In genomic region chr2:113219889-113220641, GRCh38 we compare ENCODE assay signal across 8 cellular contexts. TPM values are rescaled to one million over a fixed set of nuclear protein-coding genes. Genes with fewer than 3 reads are reported as not detected.
DNase-seq lines count a peak whose midpoint lies in the region; ATAC-seq and TF ChIP-seq lines count a peak whose summit lies in the region.
"Had no signal": no experiment of that assay in that cellular context is flagged by ENCODE, and none has a peak within 500 bp of the region (broad histone marks: within the 10 kb centered on the region; RNA-seq: fewer than 3 reads in every experiment).

No MANE protein-coding gene starts in this region.

- no peak for TF ChIP-seq RAD21 in HCT116 (IDR thresholded peaks at IDR 0.05; ENCODE audit: low read depth)

- BruUV-seq in HCT116 (replicated peaks; lab: Mats Ljungman, UMichigan) (TSS peak; percentile 81), Panc1 (replicated peaks; lab: Mats Ljungman, UMichigan) (no TSS peak)

- no peaks in the 10 kb centered on the region for H3K36me3 Mint-ChIP-seq in naive thymus-derived CD8-positive, alpha-beta T cell

- ATAC-seq in HCT116 (peak; percentile 98), Panc1 (0 out of 2 replicates have a peak, but pooled peaks have one; percentile 39)
- ATAC-seq in naive thymus-derived CD8-positive, alpha-beta T cell, result no peak

- H3K9me3 Mint-ChIP-seq in naive thymus-derived CD8-positive, alpha-beta T cell, result no peaks in the 10 kb centered on the region

- TF ChIP-seq CTCF in HCT116 (IDR thresholded peaks at IDR 0.05 in 2 of 3, conservative IDR thresholded peaks at IDR 0.05 in 1 of 3; ENCODE audit: borderline replicate concordance in 1 of 3, insufficient read depth in 1 of 3, low read depth in 2 of 3, low read length in 2 of 3), result no peak
- no peak for TF ChIP-seq CTCF in Panc1 (IDR thresholded peaks at IDR 0.05)
- no peak for TF ChIP-seq CTCF in fibroblast of mammary gland (conservative IDR thresholded peaks at IDR 0.05; ENCODE audit: control insufficient read depth, insufficient read depth, low read depth, low read length)
- TF ChIP-seq CTCF in parathyroid adenoma (IDR thresholded peaks at IDR 0.05), result no peak
- TF ChIP-seq CTCF in vagina (IDR thresholded peaks at IDR 0.05), result no peak

- H2AFZ ChIP-seq in HCT116 (ENCODE audit: low read depth, low read length, poor library complexity, severe bottlenecking) (no peak overlapping the region), parathyroid adenoma (peak overlapping the region; percentile 41)

- peaks cover 15 to 29% (median 26%) of the 10 kb centered on the region in 4 donors for H3K4me1 Mint-ChIP-seq in naive thymus-derived CD8-positive, alpha-beta T cell

- CTCF ChIA-PET in HCT116 (lab: Charles Lee) (interaction anchor here (1.0 to 1.4 kb wide), 3 partner anchors 15 to 21 kb away, joined by 3 read pairs; no protein-coding TSS in a partner anchor), Panc1 (lab: Charles Lee) (no interaction called here)

- no peaks in the 10 kb centered on the region for H3K36me3 ChIP-seq in HCT116 (ENCODE audit: control insufficient read depth in 1 of 2, insufficient read depth in 2 of 2, low read length in 2 of 2)
- no peaks in the 10 kb centered on the region for H3K36me3 ChIP-seq in Panc1 (ENCODE audit: control insufficient read depth, insufficient read depth, low read length)
- no peaks in the 10 kb centered on the region for H3K36me3 ChIP-seq in parathyroid adenoma (ENCODE audit: control insufficient read depth, insufficient read depth, low read length)
- H3K36me3 ChIP-seq in vagina, result no peaks in the 10 kb centered on the region

- H3K4me2 ChIP-seq in HCT116 (ENCODE audit: low read length) (peak overlapping the region; percentile 64), parathyroid adenoma (ENCODE audit: low read length) (peak overlapping the region; percentile 62)

- H3K9me2 ChIP-seq in HCT116 (ENCODE audit: insufficient read depth), result peaks cover 4% of the 10 kb centered on the region; the same call in 1 of the 2 replicates

- no peaks in the 10 kb centered on the region for H3K9me3 ChIP-seq in HCT116 (ENCODE audit: control insufficient read depth in 1 of 2, insufficient read depth in 1 of 2, low read depth in 1 of 2, low read length in 2 of 2)
- H3K9me3 ChIP-seq in Panc1 (ENCODE audit: control insufficient read depth, insufficient read depth, low read depth, low read length), result no peaks in the 10 kb centered on the region
- no peaks in the 10 kb centered on the region for H3K9me3 ChIP-seq in parathyroid adenoma (ENCODE audit: control insufficient read depth, low read length)
- H3K9me3 ChIP-seq in vagina, result no peaks in the 10 kb centered on the region

- H3K4me3 Mint-ChIP-seq in naive thymus-derived CD8-positive, alpha-beta T cell, result no peak overlapping the region

- POLR2A ChIA-PET in HCT116 (lab: Charles Lee), result interaction anchor here (0.7 to 2.3 kb wide), 6 partner anchors 9 to 21 kb away, joined by 3 to 22 read pairs (median 3); no protein-coding TSS in a partner anchor
- POLR2A ChIA-PET in Panc1 (lab: Charles Lee), result no interaction called here
- POLR2A ChIA-PET in naive thymus-derived CD8-positive, alpha-beta T cell (lab: Charles Lee), result interaction anchor here (1.1 to 1.9 kb wide), 2 partner anchors 15 to 31 kb away, joined by 3 to 7 read pairs; no protein-coding TSS in a partner anchor

- H3K4me3 ChIP-seq in HCT116 (replicated peaks in 1 of 2; ENCODE audit: low read depth in 1 of 2, low read length in 2 of 2) (peak overlapping the region; percentile 15 to 33), Panc1 (ENCODE audit: low read depth in 2 of 2, low read length in 2 of 2) (no peak overlapping the region), fibroblast of mammary gland (ENCODE audit: control insufficient read depth, low read depth, low read length) (no peak overlapping the region), parathyroid adenoma (ENCODE audit: low read depth, low read length) (peak overlapping the region; percentile 38), vagina (no peak overlapping the region)

- peak; percentile 50 for DNase-seq in HCT116 (ENCODE audit: low read depth, low spot score)
- no peak for DNase-seq in Panc1 (ENCODE audit: low read depth, low spot score)
- DNase-seq in fibroblast of mammary gland (ENCODE audit: low read depth), result peak; percentile 67
- no peak for DNase-seq in epidermal melanocyte (ENCODE audit: insufficient read length, low spot score)
- DNase-seq in vagina (ENCODE audit: extremely low spot score in 2 of 2), result no peak
- no peak for DNase-seq in naive thymus-derived CD8-positive, alpha-beta T cell
- DNase-seq: activated T-cell treated with anti-CD3 and anti-CD28 coated beads, Interleukin-2, amount 50 U/mL, for 48 hours had no signal

- H3K27me3 Mint-ChIP-seq in naive thymus-derived CD8-positive, alpha-beta T cell, result peaks cover 0 to 2% (median 0%) of the 10 kb centered on the region in 5 donors

- peak overlapping the region in 1 of 10 donors; percentile 48 for H3K27ac Mint-ChIP-seq in naive thymus-derived CD8-positive, alpha-beta T cell

- RAD21 ChIA-PET in HCT116 (lab: Charles Lee; ENCODE audit: low non-redundant PET in 1 of 2, low total read pairs in 2 of 2, uncharacterized antibody in 2 of 2, unreplicated experiment in 2 of 2), result no interaction called here

- H3K9ac ChIP-seq in HCT116 (ENCODE audit: low read length) (peak overlapping the region; percentile 48), parathyroid adenoma (no peak overlapping the region)

- TF ChIP-seq POLR2A in HCT116 (IDR thresholded peaks at IDR 0.05; ENCODE audit: borderline replicate concordance, extremely low read depth, insufficient read depth, insufficient read length) (no peak), vagina (IDR thresholded peaks at IDR 0.05) (peak in 1 of 2 donors; percentile 19)

- peaks cover 31 to 37% of the 10 kb centered on the region in 2 experiments for H3K4me1 ChIP-seq in HCT116 (ENCODE audit: control insufficient read depth in 1 of 2, insufficient read depth in 2 of 2, low read length in 2 of 2)
- no peaks in the 10 kb centered on the region for H3K4me1 ChIP-seq in Panc1 (ENCODE audit: control insufficient read depth, insufficient read depth, low read length)
- peaks cover 9% of the 10 kb centered on the region for H3K4me1 ChIP-seq in parathyroid adenoma
- peaks cover 25% of the 10 kb centered on the region for H3K4me1 ChIP-seq in vagina

- in situ Hi-C loops in Panc1 (cut with HindIII; ENCODE audit: low pct_unique_long_range_greater_than_20kb, low sequenced_read_pairs), result no loop called here

- H3K27ac ChIP-seq in HCT116 (ENCODE audit: low read depth, low read length) (peak overlapping the region; percentile 44), Panc1 (ENCODE audit: low read length) (no peak overlapping the region), parathyroid adenoma (no peak overlapping the region), vagina (no peak overlapping the region)

- no peaks in the 10 kb centered on the region for H3K27me3 ChIP-seq in HCT116 (ENCODE audit: insufficient read depth, low read length)
- H3K27me3 ChIP-seq in Panc1 (ENCODE audit: control insufficient read depth, insufficient read depth, low read length), result no peaks in the 10 kb centered on the region
- H3K27me3 ChIP-seq in parathyroid adenoma (ENCODE audit: control insufficient read depth, insufficient read depth, low read length), result no peaks in the 10 kb centered on the region
- H3K27me3 ChIP-seq in vagina, result no peaks in the 10 kb centered on the region

- intact Hi-C loops in HCT116 (cut with micrococcal nuclease), result no loop called here
- intact Hi-C loops in Panc1 (cut with micrococcal nuclease; ENCODE audit: unreplicated experiment), result no loop called here
- intact Hi-C loops in vagina (cut with DNase I), result no loop called here

- no peaks in the 10 kb centered on the region for H4K20me1 ChIP-seq in HCT116 (ENCODE audit: insufficient read depth)

- no peaks in the 10 kb centered on the region for H3K79me2 ChIP-seq in HCT116 (ENCODE audit: insufficient read depth, low read length)
- H3K79me2 ChIP-seq in parathyroid adenoma, result no peaks in the 10 kb centered on the region

TF ChIP-seq in HCT116, 20 proteins besides CTCF, POLR2A, EP300 and RAD21 (continues in another document):
- TF ChIP-seq SRF (IDR thresholded peaks at IDR 0.05; ENCODE audit: low read depth) (no peak), SP1 (IDR thresholded peaks at IDR 0.05; ENCODE audit: low read depth) (0 out of 2 replicates have a peak, but pooled peaks have one; percentile 24), ZFX (IDR thresholded peaks at IDR 0.05) (peak; percentile 55), YY1 (IDR thresholded peaks at IDR 0.05; ENCODE audit: extremely low read depth, insufficient replicate concordance, low read depth, low read length) (peak; percentile 7)

RNA-seq across cellular contexts. Expression of gene PSD4, which starts 46.3 kb away (rescaled TPM):
- total RNA-seq in HCT116 (2021; ENCODE audit: unreplicated experiment) (12.6 TPM), Panc1 (2021; ENCODE audit: unreplicated experiment) (3.6 TPM), vagina (39.0 TPM)
- polyA plus RNA-seq in HCT116 (2012), result 7.4 and 8.1 TPM in 2 replicates
- polyA plus RNA-seq in Panc1 (2012; ENCODE audit: insufficient read length), result 2.0 TPM
- total RNA-seq in naive thymus-derived CD8-positive, alpha-beta T cell, result 100 to 1,000 TPM; 118 to 124 TPM
- 10 to 100 TPM; 22.8 to 44.1 (median 29.9) TPM for polyA plus RNA-seq in naive thymus-derived CD8-positive, alpha-beta T cell

RNA-seq across cellular contexts. Expression of gene PAX8, which starts 58.7 kb away (rescaled TPM):
- total RNA-seq in HCT116 (2021; ENCODE audit: unreplicated experiment) (4.4 TPM), Panc1 (2021; ENCODE audit: unreplicated experiment) (0.15 TPM), vagina (1.7 TPM)
- 11.9 and 15.6 TPM in 2 replicates for polyA plus RNA-seq in HCT116 (2012)
- polyA plus RNA-seq in Panc1 (2012; ENCODE audit: insufficient read length), result not detected
- total RNA-seq in naive thymus-derived CD8-positive, alpha-beta T cell, result 1 to 10 TPM in 1 of 2 experiments, under 1 TPM in 1; 0.82 to 1.6 TPM
- under 1 TPM; 0.52 to 0.73 (median 0.68) TPM for polyA plus RNA-seq in naive thymus-derived CD8-positive, alpha-beta T cell

Comparison
In these comparisons a context has a peak if more than half of its experiments do, and no peak if none do; other contexts are left out.
1. ATAC-seq: peak in HCT116 (single experiment) and Panc1 (single experiment); none in naive thymus-derived CD8-positive, alpha-beta T cell (0 of 2).
2. DNase-seq: peak in HCT116 (single experiment) and fibroblast of mammary gland (single experiment); none in Panc1 (single experiment), epidermal melanocyte (single experiment), vagina (0 of 2) and naive thymus-derived CD8-positive, alpha-beta T cell (0 of 10).
3. H3K4me3 ChIP-seq: peak in HCT116 (2 of 2) and parathyroid adenoma (single experiment); none in Panc1 (0 of 2), fibroblast of mammary gland (single experiment) and vagina (0 of 2).